In genomic region chr14:22276913-22277816, GRCh38 we compare ENCODE assay signal across 9 cellular contexts.
A peak's percentile ranks its signal among the peaks of the same experiment; 100 is the strongest.
DNase-seq lines count a peak whose midpoint lies in the region; ATAC-seq, FAIRE-seq and TF ChIP-seq lines count a peak whose summit lies in the region.
"Had no signal": no experiment of that assay in that cellular context is flagged by ENCODE, and none has a peak within 500 bp of the region (broad histone marks: within the 10 kb centered on the region; RNA-seq: fewer than 3 reads in every experiment).

No MANE protein-coding gene starts in this region.

- intact Hi-C loops in HepG2 (cut with micrococcal nuclease; ENCODE audit: unreplicated experiment): loop anchor here (1.0 kb wide), 1 partner anchor 19 kb away; no protein-coding TSS in a partner anchor

- no peak for TF ChIP-seq POLR2A in HepG2 (IDR thresholded peaks at IDR 0.05; ENCODE audit: insufficient read depth in 1 of 2, low read depth in 2 of 2, low read length in 2 of 2)

- CTCF ChIA-PET in HepG2 (lab: Yijun Ruan, JAX; ENCODE audit: low intra/inter-chr PET ratio, low total read pairs): interaction anchor here (1.2 to 1.8 kb wide), 2 partner anchors 26 to 98 kb away, joined by 4 to 6 read pairs; no protein-coding TSS in a partner anchor
- CTCF ChIA-PET in activated naive CD4-positive, alpha-beta T cell treated with anti-CD3 and anti-CD28 coated beads, Interleukin-2, amount 10 ng/mL, durations not matched to agents 7 days and 5 days (lab: Charles Lee): no interaction called here

- WGBS in HepG2 (ENCODE audit: low lambda C conversion rate): 17% methylated on average over 4 of the region's 4 CpGs

- no peaks in the 10 kb centered on the region for H3K36me3 ChIP-seq in adipocyte (ENCODE audit: control insufficient read depth, insufficient read depth, low read length, severe bottlenecking)
- H3K36me3 ChIP-seq in HepG2 (replicated peaks in 1 of 2; ENCODE audit: control insufficient read depth in 1 of 2, insufficient read depth in 2 of 2, low read length in 2 of 2): no peaks in the 10 kb centered on the region

- in situ Hi-C loops in HepG2 (cut with HindIII; ENCODE audit: extremely low pct_ligation_motif_present, low pct_unique_long_range_greater_than_20kb): no loop called here

- no peak overlapping the region for H3K4me2 ChIP-seq in HepG2 (ENCODE audit: low read depth, low read length)

- peaks cover 16% of the 10 kb centered on the region for H3K27me3 ChIP-seq in adipocyte (replicated peaks; ENCODE audit: control insufficient read depth, insufficient read depth, low read length)
- H3K27me3 ChIP-seq in HepG2 (ENCODE audit: control insufficient read depth in 1 of 2, insufficient read depth in 2 of 2, low read length in 2 of 2): peaks cover 3 to 4% of the 10 kb centered on the region in 2 experiments; a peak in 2 of 5 replicates

- no TSS peak for BruUV-seq in HepG2 (replicated peaks; lab: Mats Ljungman, UMichigan)

- H3K36me3 Mint-ChIP-seq in activated naive CD4-positive, alpha-beta T cell treated with anti-CD3 and anti-CD28 coated beads, Interleukin-2, amount 10 ng/mL, durations not matched to agents 7 days and 5 days: no peaks in the 10 kb centered on the region

- no peak overlapping the region for H3K27ac Mint-ChIP-seq in activated naive CD4-positive, alpha-beta T cell treated with anti-CD3 and anti-CD28 coated beads, Interleukin-2, amount 10 ng/mL, durations not matched to agents 7 days and 5 days

- H3K4me3 Mint-ChIP-seq in activated naive CD4-positive, alpha-beta T cell treated with anti-CD3 and anti-CD28 coated beads, Interleukin-2, amount 10 ng/mL, durations not matched to agents 7 days and 5 days: no peak overlapping the region

- no peaks in the 10 kb centered on the region for H4K20me1 ChIP-seq in HepG2 (ENCODE audit: insufficient read depth, low read length)

- H3K27ac ChIP-seq in C4-2B (no peak overlapping the region), HepG2 (ENCODE audit: extremely low read length, insufficient read depth, low read length) (no peak overlapping the region)
- H3K27ac ChIP-seq: SK-N-MC had no signal

- TF ChIP-seq CTCF in C4-2B (conservative IDR thresholded peaks at IDR 0.05) (peak; percentile 80), HFF-Myc (IDR thresholded peaks at IDR 0.05; ENCODE audit: low read depth, low read length, missing control alignments) (peak; percentile 49), HepG2 (CRISPR knock-in tag; IDR thresholded peaks at IDR 0.05) (peak; percentile 59)

- H3K4me1 Mint-ChIP-seq in activated naive CD4-positive, alpha-beta T cell treated with anti-CD3 and anti-CD28 coated beads, Interleukin-2, amount 10 ng/mL, durations not matched to agents 7 days and 5 days: peaks cover 2% of the 10 kb centered on the region

- POLR2A ChIA-PET in HepG2 (lab: Yijun Ruan, JAX): no interaction called here

- peak; percentile 28 for FAIRE-seq in HepG2 (lab: Jason Lieb, UNC)

- H3K79me2 ChIP-seq in HepG2 (ENCODE audit: insufficient read depth, low read length): no peaks in the 10 kb centered on the region

- peak; percentile 61; the same call in 1 of the 3 replicates for ATAC-seq in HepG2
- no peak for ATAC-seq in HG03342 (IDR thresholded peaks at IDR 0.05; ENCODE audit: unreplicated experiment)

- no peak for TF ChIP-seq RAD21 in HepG2 (CRISPR knock-in tag; IDR thresholded peaks at IDR 0.05)

- DNase-seq in HFF-Myc (ENCODE audit: extremely low read depth, low read depth) (peak; percentile 10), adipocyte (ENCODE audit: low read depth) (peak; percentile 64), HepG2 (ENCODE audit: low spot score) (peak; percentile 46), HuH-7.5 (ENCODE audit: low spot score) (no peak), occipital lobe (lab: John Stamatoyannopoulos, UW) (no peak)
- no peak for DNase-seq in activated naive CD4-positive, alpha-beta T cell treated with anti-CD3 and anti-CD28 coated beads, Interleukin-2, amount 10 ng/mL, durations not matched to agents 7 days and 5 days

- TF ChIP-seq EP300 in HepG2 (IDR thresholded peaks at IDR 0.05; ENCODE audit: low read depth in 2 of 2, low read length in 2 of 2) (no peak), HepG2 (CRISPR knock-in tag; IDR thresholded peaks at IDR 0.05; ENCODE audit: borderline replicate concordance) (no peak)

- H3K4me1 ChIP-seq in adipocyte (ENCODE audit: control insufficient read depth, insufficient read depth, low read length) (peaks cover 22% of the 10 kb centered on the region), HepG2 (ENCODE audit: insufficient read depth, low read length) (no peaks in the 10 kb centered on the region)

- H3K9me3 ChIP-seq in adipocyte (ENCODE audit: control insufficient read depth, low read length) (no peaks in the 10 kb centered on the region), HepG2 (ENCODE audit: low read length) (no peaks in the 10 kb centered on the region)

- no peaks in the 10 kb centered on the region for H3K27me3 Mint-ChIP-seq in activated naive CD4-positive, alpha-beta T cell treated with anti-CD3 and anti-CD28 coated beads, Interleukin-2, amount 10 ng/mL, durations not matched to agents 7 days and 5 days

- no peak overlapping the region for H3K4me3 ChIP-seq in HFF-Myc (replicated peaks; ENCODE audit: low read depth, low read length)
- H3K4me3 ChIP-seq in adipocyte (ENCODE audit: low read length): no peak overlapping the region
- H3K4me3 ChIP-seq in HepG2 (replicated peaks in 1 of 3; ENCODE audit: insufficient read depth in 1 of 3, low read depth in 2 of 3, low read length in 3 of 3): no peak overlapping the region
- H3K4me3 ChIP-seq: SK-N-MC had no signal

- H3K9me3 Mint-ChIP-seq in activated naive CD4-positive, alpha-beta T cell treated with anti-CD3 and anti-CD28 coated beads, Interleukin-2, amount 10 ng/mL, durations not matched to agents 7 days and 5 days: no peaks in the 10 kb centered on the region

- no peak overlapping the region for H2AFZ ChIP-seq in HepG2 (ENCODE audit: low read length)

- H3K9ac ChIP-seq in adipocyte (ENCODE audit: low read length) (no peak overlapping the region), HepG2 (ENCODE audit: insufficient read depth, low read depth, low read length) (no peak overlapping the region)

TF ChIP-seq in HepG2, 621 proteins besides CTCF, POLR2A, EP300 and RAD21:
- no peak for TF ChIP-seq MAF1 (CRISPR knock-in tag; IDR thresholded peaks at IDR 0.05; ENCODE audit: borderline replicate concordance)
- TF ChIP-seq MAFF (IDR thresholded peaks at IDR 0.05; ENCODE audit: low read depth, low read length): peak; percentile 94
- TF ChIP-seq ZNF598 (CRISPR knock-in tag; IDR thresholded peaks at IDR 0.05; ENCODE audit: borderline replicate concordance): no peak
- no peak for TF ChIP-seq ZKSCAN8 (CRISPR knock-in tag; IDR thresholded peaks at IDR 0.05; ENCODE audit: borderline replicate concordance)
- TF ChIP-seq MIXL1 (CRISPR knock-in tag; IDR thresholded peaks at IDR 0.05): peak; percentile 93
- peak; percentile 96 to 97 for TF ChIP-seq MAFK (conservative IDR thresholded peaks at IDR 0.05 in 1 of 2, IDR thresholded peaks at IDR 0.05 in 1 of 2; ENCODE audit: low read length in 2 of 2)

Comparison
In these comparisons a context has a peak if more than half of its experiments do, and no peak if none do; other contexts are left out.
1. DNase-seq: peak in HFF-Myc (single experiment), adipocyte (single experiment) and HepG2 (single experiment); none in HuH-7.5 (single experiment), occipital lobe (single experiment) and activated naive CD4-positive, alpha-beta T cell treated with anti-CD3 and anti-CD28 coated beads, Interleukin-2, amount 10 ng/mL, durations not matched to agents 7 days and 5 days (single experiment).
2. Peak in every context shown above with its lines, with median percentiles within 50 percentile points of each other: CTCF ChIP-seq.